ENCODE assay signal across 9 cellular contexts in genomic region chr9:124871156-124871561, GRCh38. TPM values are rescaled to one million over a fixed set of nuclear protein-coding genes. Genes with fewer than 3 reads are reported as not detected.
A peak's percentile ranks its signal among the peaks of the same experiment; 100 is the strongest.
DNase-seq lines count a peak whose midpoint lies in the region; ATAC-seq, FAIRE-seq and TF ChIP-seq lines count a peak whose summit lies in the region.
"Had no signal": no experiment of that assay in that cellular context is flagged by ENCODE, and none has a peak within 500 bp of the region (broad histone marks: within the 10 kb centered on the region; RNA-seq: fewer than 3 reads in every experiment).

No MANE protein-coding gene starts in this region.

- CTCF ChIA-PET in CD4-positive, alpha-beta memory T cell (lab: Charles Lee; ENCODE audit: partially characterized antibody), result interaction anchor here (0.5 to 7.9 kb wide), 4 partner anchors 9 to 24 kb away, joined by 3 to 56 read pairs (median 12); partner anchors contain the start of genes ARPC5L, RPL35 and WDR38

- H3K4me1 Mint-ChIP-seq in CD4-positive, alpha-beta memory T cell, result peaks cover 29 to 74% (median 51%) of the 10 kb centered on the region in 4 donors
- H3K4me1 Mint-ChIP-seq in IgD-negative memory B cell (peaks cover 33 to 42% (median 34%) of the 10 kb centered on the region in 3 donors), astrocyte (ENCODE audit: low read depth, unreplicated experiment) (peaks cover 29% of the 10 kb centered on the region)

- TF ChIP-seq EP300 in neural cell (conservative IDR thresholded peaks at IDR 0.05; ENCODE audit: poor library complexity, severe bottlenecking), result no peak

- H3K4me3 ChIP-seq in CD4-positive, alpha-beta memory T cell (ENCODE audit: low read length in 2 of 2), result peak overlapping the region; percentile 50 to 58
- H3K4me3 ChIP-seq in astrocyte (ENCODE audit: insufficient read depth, low read depth, low read length), result peak overlapping the region; percentile 94
- peak overlapping the region; percentile 99 for H3K4me3 ChIP-seq in neural cell (ENCODE audit: low read length)

- H3K79me2 ChIP-seq in astrocyte (ENCODE audit: insufficient read depth, low read length) (peaks cover 87% of the 10 kb centered on the region), neural cell (replicated peaks; ENCODE audit: insufficient read depth, low read length) (peaks cover 29% of the 10 kb centered on the region)

- H3K4me2 ChIP-seq in astrocyte (ENCODE audit: low read length), result peak overlapping the region; percentile 96
- no peak overlapping the region for H3K4me2 ChIP-seq in neural cell (ENCODE audit: low read length)

- H4K20me1 ChIP-seq in astrocyte (ENCODE audit: insufficient read depth, low read length), result peaks cover 63% of the 10 kb centered on the region
- no peaks in the 10 kb centered on the region for H4K20me1 ChIP-seq in neural cell (ENCODE audit: insufficient read depth)

- no peaks in the 10 kb centered on the region for H3F3A ChIP-seq in neural cell (ENCODE audit: insufficient read depth, low read length, poor library complexity, severe bottlenecking)

- TF ChIP-seq CTCF in astrocyte (IDR thresholded peaks at IDR 0.05; ENCODE audit: insufficient read depth, low read depth, low read length) (no peak), neural cell (IDR thresholded peaks at IDR 0.05; ENCODE audit: poor library complexity, severe bottlenecking) (no peak)

- peaks cover 61% of the 10 kb centered on the region for H3K4me1 ChIP-seq in CD4-positive, alpha-beta memory T cell (ENCODE audit: insufficient read depth, low read length)
- H3K4me1 ChIP-seq in astrocyte (ENCODE audit: insufficient read depth, low read length), result peaks cover 24% of the 10 kb centered on the region

- peaks cover 0 to 2% (median 0%) of the 10 kb centered on the region in 8 donors for H3K9me3 Mint-ChIP-seq in CD4-positive, alpha-beta memory T cell
- H3K9me3 Mint-ChIP-seq in IgD-negative memory B cell (no peaks in the 10 kb centered on the region), astrocyte (ENCODE audit: unreplicated experiment) (no peaks in the 10 kb centered on the region)

- H3K36me3 Mint-ChIP-seq in CD4-positive, alpha-beta memory T cell, result peaks cover 13 to 56% of the 10 kb centered on the region in 2 donors
- peaks cover 5% of the 10 kb centered on the region for H3K36me3 Mint-ChIP-seq in IgD-negative memory B cell
- peaks cover 10% of the 10 kb centered on the region for H3K36me3 Mint-ChIP-seq in astrocyte (ENCODE audit: low read depth, unreplicated experiment)

- TF ChIP-seq RAD21 in neural cell (conservative IDR thresholded peaks at IDR 0.05), result no peak

- H2AFZ ChIP-seq in astrocyte (ENCODE audit: low read depth, low read length), result no peak overlapping the region
- no peak overlapping the region for H2AFZ ChIP-seq in neural cell (ENCODE audit: low read depth, low read length)

- H3K27me3 Mint-ChIP-seq in CD4-positive, alpha-beta memory T cell, result no peaks in the 10 kb centered on the region
- H3K27me3 Mint-ChIP-seq in IgD-negative memory B cell, result no peaks in the 10 kb centered on the region
- no peaks in the 10 kb centered on the region for H3K27me3 Mint-ChIP-seq in astrocyte (ENCODE audit: low read depth, unreplicated experiment)

- peaks cover 29% of the 10 kb centered on the region for H3K36me3 ChIP-seq in CD4-positive, alpha-beta memory T cell (ENCODE audit: insufficient read depth, low read length)
- H3K36me3 ChIP-seq in astrocyte (ENCODE audit: insufficient read depth, low read length), result peaks cover 13% of the 10 kb centered on the region
- no peaks in the 10 kb centered on the region for H3K36me3 ChIP-seq in neural cell (ENCODE audit: insufficient read depth, low read length)

- H3K4me3 Mint-ChIP-seq in CD4-positive, alpha-beta memory T cell, result peak overlapping the region; percentile 89 to 96 (median 93)
- H3K4me3 Mint-ChIP-seq in IgD-negative memory B cell (peak overlapping the region; percentile 93 to 98 (median 96)), astrocyte (ENCODE audit: unreplicated experiment) (peak overlapping the region; percentile 90)

- FAIRE-seq in astrocyte (lab: Jason Lieb, UNC), result no peak

- no peak for DNase-seq in CD4-positive, alpha-beta memory T cell
- no peak for DNase-seq in astrocyte (ENCODE audit: low read depth)
- no peak for DNase-seq in stimulated activated CD4-positive, alpha-beta T cell treated with anti-CD3 and anti-CD28 coated beads, Interleukin-4, amount 100 ng/mL, for 24 hours
- no peak for DNase-seq in stimulated activated CD4-positive, alpha-beta T cell treated with anti-CD3 and anti-CD28 coated beads, Interleukin-2, amount 100 ng/mL, for 48 hours
- DNase-seq in NCI-H1417 (lab: John Stamatoyannopoulos, UW), result no peak
- DNase-seq: KG1 had no signal

- POLR2A ChIA-PET in CD4-positive, alpha-beta memory T cell (lab: Charles Lee; ENCODE audit: partially characterized antibody), result interaction anchor here (1.5 to 6.4 kb wide), 2 partner anchors 12 to 95 kb away, joined by 3 to 74 read pairs; partner anchors contain the start of genes ARPC5L and RPL35

- peak overlapping the region; percentile 99 for H3K9ac ChIP-seq in astrocyte (ENCODE audit: low read length)
- no peak overlapping the region for H3K9ac ChIP-seq in neural cell (ENCODE audit: low read length)

- H3K9me2 ChIP-seq in neural cell (ENCODE audit: insufficient read depth, low read length), result no peaks in the 10 kb centered on the region

- no peaks in the 10 kb centered on the region for H3K27me3 ChIP-seq in CD4-positive, alpha-beta memory T cell (ENCODE audit: insufficient read depth, low read length)
- H3K27me3 ChIP-seq in astrocyte (ENCODE audit: insufficient read depth, low read length), result no peaks in the 10 kb centered on the region
- no peaks in the 10 kb centered on the region for H3K27me3 ChIP-seq in neural cell (ENCODE audit: insufficient read depth, low read depth, low read length)

- intact Hi-C loops in CD4-positive, alpha-beta memory T cell (cut with micrococcal nuclease), result no loop called here

- ATAC-seq in activated CD4-positive, CD25-positive, alpha-beta regulatory T cell treated with anti-CD3 and anti-CD28 coated beads, Interleukin-2, amount 50 U/mL, for 24 hours, result no peak

- H3K27ac ChIP-seq in CD4-positive, alpha-beta memory T cell (ENCODE audit: low read depth, low read length), result peak overlapping the region; percentile 91
- H3K27ac ChIP-seq in astrocyte (ENCODE audit: low read depth, low read length) (no peak overlapping the region), neural cell (ENCODE audit: low read length) (no peak overlapping the region)

- H3K27ac Mint-ChIP-seq in CD4-positive, alpha-beta memory T cell, result peak overlapping the region; percentile 93 to 98 (median 95)
- H3K27ac Mint-ChIP-seq in IgD-negative memory B cell, result peak overlapping the region; percentile 96 to 97 (median 96)
- H3K27ac Mint-ChIP-seq in astrocyte (ENCODE audit: unreplicated experiment), result peak overlapping the region; percentile 36

- no peaks in the 10 kb centered on the region for H3K9me3 ChIP-seq in CD4-positive, alpha-beta memory T cell (ENCODE audit: control insufficient read depth in 1 of 2, low read length in 2 of 2)
- H3K9me3 ChIP-seq in astrocyte (ENCODE audit: insufficient read depth, low read depth, low read length), result no peaks in the 10 kb centered on the region
- H3K9me3 ChIP-seq in neural cell (ENCODE audit: low read length), result no peaks in the 10 kb centered on the region

TF ChIP-seq in neural cell, 6 proteins besides CTCF, POLR2A, EP300 and RAD21:
- TF ChIP-seq EZH2 (IDR thresholded peaks at IDR 0.05; ENCODE audit: borderline replicate concordance, insufficient read depth, low read length, poor library complexity, severe bottlenecking) (no peak), TAF1 (IDR thresholded peaks at IDR 0.05; ENCODE audit: low read depth) (no peak), REST (IDR thresholded peaks at IDR 0.05; ENCODE audit: borderline replicate concordance) (no peak), MXI1 (conservative IDR thresholded peaks at IDR 0.05; ENCODE audit: poor library complexity, severe bottlenecking) (no peak), POLR2AphosphoS5 (IDR thresholded peaks at IDR 0.05) (no peak), SMC3 (conservative IDR thresholded peaks at IDR 0.05; ENCODE audit: poor library complexity) (no peak)

RNA-seq across cellular contexts. Expression of gene ARPC5L, which starts 9.2 kb away (rescaled TPM):
- total RNA-seq in CD4-positive, alpha-beta memory T cell, result 10 to 100 TPM; 26.8 to 31.4 TPM
- polyA plus RNA-seq in CD4-positive, alpha-beta memory T cell, result 10 to 100 TPM; 60.8 to 66.0 TPM
- polyA plus RNA-seq in IgD-negative memory B cell (92.7 TPM), neural cell (35.4 and 46.5 TPM in 2 replicates)
- total RNA-seq in astrocyte, result 56.0 and 57.0 TPM in 2 replicates
- 18.3 and 23.0 TPM in 2 replicates for polyA minus RNA-seq in neural cell

RNA-seq across cellular contexts. Expression of gene RPL35, which starts 9.4 kb away (rescaled TPM):
- total RNA-seq in CD4-positive, alpha-beta memory T cell, result 1,000 to 10,000 TPM; 1,702 to 1,766 TPM
- polyA plus RNA-seq in CD4-positive, alpha-beta memory T cell, result 1,000 to 10,000 TPM; 1,440 to 2,014 TPM
- polyA plus RNA-seq in IgD-negative memory B cell (2,381 TPM), neural cell (1,777 and 2,116 TPM in 2 replicates)
- 1,209 and 1,259 TPM in 2 replicates for total RNA-seq in astrocyte
- polyA minus RNA-seq in neural cell, result 464 and 511 TPM in 2 replicates

RNA-seq across cellular contexts. Expression of gene WDR38, which starts 17.9 kb away (rescaled TPM):
- not detected for total RNA-seq in CD4-positive, alpha-beta memory T cell
- not detected for polyA plus RNA-seq in CD4-positive, alpha-beta memory T cell
- polyA plus RNA-seq in IgD-negative memory B cell, result not detected
- total RNA-seq in astrocyte, result not detected in 2 replicates
- not detected in 2 replicates for polyA plus RNA-seq in neural cell
- polyA minus RNA-seq in neural cell, result not detected in 2 replicates

Comparison
In these comparisons a context has a peak if more than half of its experiments do, and no peak if none do; other contexts are left out.
1. H3K27ac Mint-ChIP-seq: peak in every context shown above with its lines; median percentile 96 in IgD-negative memory B cell; 95 in CD4-positive, alpha-beta memory T cell; 36 in astrocyte.